Comparison of ENCODE assay signal across 2 cellular contexts in genomic region chr2:63343397-63344109, GRCh38.
TF ChIP-seq lines count a peak whose summit lies in the region.

No MANE protein-coding gene starts in this region.

TF ChIP-seq in HEK293, 187 proteins besides CTCF, POLR2A, EP300 and RAD21 (continued from another document):
- peak; percentile 94 for TF ChIP-seq ZNF558 (tag by site-specific recombination; IDR thresholded peaks at IDR 0.05)

TF ChIP-seq in GM12878, 131 proteins besides CTCF, POLR2A, EP300 and RAD21:
- TF ChIP-seq USF1 (IDR thresholded peaks at IDR 0.05; ENCODE audit: borderline replicate concordance, extremely low read length, insufficient read depth, low read depth, low read length) (no peak), LARP7 (IDR thresholded peaks at IDR 0.05) (no peak), YY1 (IDR thresholded peaks at IDR 0.05; ENCODE audit: low read depth, low read length) (no peak), STAT1 (conservative IDR thresholded peaks at IDR 0.05) (no peak), MEF2B (IDR thresholded peaks at IDR 0.05; ENCODE audit: partially characterized antibody, poor library complexity, severe bottlenecking) (no peak), GABPA (IDR thresholded peaks at IDR 0.05; ENCODE audit: low read depth) (no peak)
